9 cellular contexts compared by ENCODE assay signal in genomic region chr16:68083239-68083781, GRCh38. TPM values are rescaled to one million over a fixed set of nuclear protein-coding genes. Genes with fewer than 3 reads are reported as not detected.
DNase-seq lines count a peak whose midpoint lies in the region; ATAC-seq, FAIRE-seq and TF ChIP-seq lines count a peak whose summit lies in the region.
"Had no signal": no experiment of that assay in that cellular context is flagged by ENCODE, and none has a peak within 500 bp of the region (broad histone marks: within the 10 kb centered on the region; RNA-seq: fewer than 3 reads in every experiment).

No MANE protein-coding gene starts in this region.

- no peak for FAIRE-seq in HepG2 (lab: Jason Lieb, UNC)

- H3K4me1 ChIP-seq in HUES48 (ENCODE audit: control insufficient read depth, insufficient read depth, low read length) (peaks cover 6% of the 10 kb centered on the region; the same call in 1 of the 2 replicates), HepG2 (ENCODE audit: insufficient read depth, low read length) (peaks cover 67% of the 10 kb centered on the region)

- CTCF ChIA-PET in HepG2 (lab: Yijun Ruan, JAX; ENCODE audit: low intra/inter-chr PET ratio, low total read pairs), result interaction anchor here (0.7 kb wide), 1 partner anchor 19 kb away, joined by 3 read pairs; no protein-coding TSS in a partner anchor

- H3K9ac ChIP-seq in HUES48 (ENCODE audit: low read depth, low read length) (no peak overlapping the region), HepG2 (ENCODE audit: insufficient read depth, low read depth, low read length) (peak overlapping the region; percentile 99)

- no peak for TF ChIP-seq EP300 in HepG2 (IDR thresholded peaks at IDR 0.05; ENCODE audit: low read depth in 2 of 2, low read length in 2 of 2)
- 0 out of 2 replicates have a peak, but pooled peaks have one; percentile 11 for TF ChIP-seq EP300 in HepG2 (CRISPR knock-in tag; IDR thresholded peaks at IDR 0.05; ENCODE audit: borderline replicate concordance)

- H3K4me2 ChIP-seq in HepG2 (ENCODE audit: low read depth, low read length), result peak overlapping the region; percentile 98

- H2AFZ ChIP-seq in HepG2 (ENCODE audit: low read length), result no peak overlapping the region

- H3K4me1 Mint-ChIP-seq in activated T-helper 17 cell treated with anti-CD3 and anti-CD28 coated beads, Interleukin-2, amount 50 U/mL, for 72 hours, result peaks cover 44% of the 10 kb centered on the region
- H3K4me1 Mint-ChIP-seq in stimulated activated memory B cell treated with anti-CD40 and anti-IgM and Interleukin-4, amounts not matched to agents 10 μg/mL and 1 μg/mL and 100 μg/mL, for 72 hours, result peaks cover 67% of the 10 kb centered on the region

- DNase-seq in HepG2 (ENCODE audit: low spot score), result no peak
- no peak for DNase-seq in pons (ENCODE audit: low spot score)
- no peak for DNase-seq in GM03348 (ENCODE audit: low spot score)
- DNase-seq: occipital lobe, OCI-M1 had no signal

- peaks cover 17% of the 10 kb centered on the region for H4K20me1 ChIP-seq in HepG2 (ENCODE audit: insufficient read depth, low read length)

- TF ChIP-seq POLR2A in HepG2 (IDR thresholded peaks at IDR 0.05; ENCODE audit: insufficient read depth in 1 of 2, low read depth in 2 of 2, low read length in 2 of 2), result no peak

- WGBS in HepG2 (ENCODE audit: low lambda C conversion rate), result 48% methylated on average over 4 of the region's 4 CpGs

- H3K9me3 ChIP-seq in HUES48 (ENCODE audit: control insufficient read depth, insufficient read depth, low read length) (no peaks in the 10 kb centered on the region), HepG2 (ENCODE audit: low read length) (no peaks in the 10 kb centered on the region)

- H3K27ac ChIP-seq in HUES48 (ENCODE audit: low read depth, low read length) (peak overlapping the region; percentile 95), HepG2 (ENCODE audit: extremely low read length, insufficient read depth, low read length) (peak overlapping the region; percentile 99)

- H3K36me3 ChIP-seq in HUES48 (ENCODE audit: control insufficient read depth, insufficient read depth, low read length) (peaks cover 12% of the 10 kb centered on the region), HepG2 (replicated peaks in 1 of 2; ENCODE audit: control insufficient read depth in 1 of 2, insufficient read depth in 2 of 2, low read length in 2 of 2) (peaks cover 0 to 4% of the 10 kb centered on the region in 2 experiments; a peak in 1 of 5 replicates)

- no peak for TF ChIP-seq RAD21 in HepG2 (CRISPR knock-in tag; IDR thresholded peaks at IDR 0.05)

- peak overlapping the region; percentile 89 for H3K4me3 Mint-ChIP-seq in activated T-helper 17 cell treated with anti-CD3 and anti-CD28 coated beads, Interleukin-2, amount 50 U/mL, for 72 hours
- no peak overlapping the region for H3K4me3 Mint-ChIP-seq in stimulated activated memory B cell treated with anti-CD40 and anti-IgM and Interleukin-4, amounts not matched to agents 10 μg/mL and 1 μg/mL and 100 μg/mL, for 72 hours

- H3K27me3 ChIP-seq in HUES48 (ENCODE audit: control insufficient read depth, insufficient read depth, low read length), result no peaks in the 10 kb centered on the region
- no peaks in the 10 kb centered on the region; a peak in 1 of 5 replicates for H3K27me3 ChIP-seq in HepG2 (ENCODE audit: control insufficient read depth in 1 of 2, insufficient read depth in 2 of 2, low read length in 2 of 2)

- peak overlapping the region; percentile 76 for H3K27ac Mint-ChIP-seq in activated T-helper 17 cell treated with anti-CD3 and anti-CD28 coated beads, Interleukin-2, amount 50 U/mL, for 72 hours
- H3K27ac Mint-ChIP-seq in stimulated activated memory B cell treated with anti-CD40 and anti-IgM and Interleukin-4, amounts not matched to agents 10 μg/mL and 1 μg/mL and 100 μg/mL, for 72 hours, result peak overlapping the region; percentile 67

- H3K79me2 ChIP-seq in HepG2 (ENCODE audit: insufficient read depth, low read length), result peaks cover 27% of the 10 kb centered on the region

- H3K9me3 Mint-ChIP-seq in activated T-helper 17 cell treated with anti-CD3 and anti-CD28 coated beads, Interleukin-2, amount 50 U/mL, for 72 hours, result no peaks in the 10 kb centered on the region
- no peaks in the 10 kb centered on the region for H3K9me3 Mint-ChIP-seq in stimulated activated memory B cell treated with anti-CD40 and anti-IgM and Interleukin-4, amounts not matched to agents 10 μg/mL and 1 μg/mL and 100 μg/mL, for 72 hours

- H3K4me3 ChIP-seq in HUES48 (ENCODE audit: low read depth, low read length), result peak overlapping the region; percentile 94
- H3K4me3 ChIP-seq in HepG2 (replicated peaks in 1 of 3; ENCODE audit: insufficient read depth in 1 of 3, low read depth in 2 of 3, low read length in 3 of 3), result peak overlapping the region; percentile 35 to 96 (median 90); a peak in 4 of 6 replicates

- POLR2A ChIA-PET in HepG2 (lab: Yijun Ruan, JAX), result interaction anchor here (0.6 to 4.3 kb wide), 18 partner anchors 8 to 249 kb away, joined by 3 to 100 read pairs (median 12); partner anchors contain the start of genes DDX28, DUS2, ESRP2 and LCAT

- no peak for TF ChIP-seq CTCF in HepG2 (CRISPR knock-in tag; IDR thresholded peaks at IDR 0.05)

- H3K27me3 Mint-ChIP-seq in activated T-helper 17 cell treated with anti-CD3 and anti-CD28 coated beads, Interleukin-2, amount 50 U/mL, for 72 hours, result no peaks in the 10 kb centered on the region
- no peaks in the 10 kb centered on the region for H3K27me3 Mint-ChIP-seq in stimulated activated memory B cell treated with anti-CD40 and anti-IgM and Interleukin-4, amounts not matched to agents 10 μg/mL and 1 μg/mL and 100 μg/mL, for 72 hours

- BruUV-seq in HepG2 (replicated peaks; lab: Mats Ljungman, UMichigan), result no TSS peak

- intact Hi-C loops in HepG2 (cut with micrococcal nuclease; ENCODE audit: unreplicated experiment), result loop anchor here (10.0 kb wide), 1 partner anchor 1059 kb away; the partner anchor contains the start of gene CBFB

- no peak for ATAC-seq in activated T-helper 17 cell treated with anti-CD3 and anti-CD28 coated beads, Interleukin-2, amount 50 U/mL, for 72 hours (replicated peaks)
- ATAC-seq in HepG2 (no peak), HG03039 (IDR thresholded peaks at IDR 0.05; ENCODE audit: unreplicated experiment) (no peak)
- ATAC-seq in stimulated activated memory B cell treated with anti-CD40 and anti-IgM and Interleukin-4, amounts not matched to agents 10 μg/mL and 1 μg/mL and 100 μg/mL, for 72 hours, result no peak

- in situ Hi-C loops in HepG2 (cut with HindIII; ENCODE audit: extremely low pct_ligation_motif_present, low pct_unique_long_range_greater_than_20kb), result loop anchor here (10.0 kb wide), 2 partner anchors 151 to 251 kb away; partner anchors contain the start of gene ESRP2

- peaks cover 12% of the 10 kb centered on the region for H3K36me3 Mint-ChIP-seq in activated T-helper 17 cell treated with anti-CD3 and anti-CD28 coated beads, Interleukin-2, amount 50 U/mL, for 72 hours (ENCODE audit: low read depth)
- peaks cover 5% of the 10 kb centered on the region for H3K36me3 Mint-ChIP-seq in stimulated activated memory B cell treated with anti-CD40 and anti-IgM and Interleukin-4, amounts not matched to agents 10 μg/mL and 1 μg/mL and 100 μg/mL, for 72 hours

TF ChIP-seq in HepG2, 621 proteins besides CTCF, POLR2A, EP300 and RAD21 (continues in another document):
- TF ChIP-seq, protein P1, sequence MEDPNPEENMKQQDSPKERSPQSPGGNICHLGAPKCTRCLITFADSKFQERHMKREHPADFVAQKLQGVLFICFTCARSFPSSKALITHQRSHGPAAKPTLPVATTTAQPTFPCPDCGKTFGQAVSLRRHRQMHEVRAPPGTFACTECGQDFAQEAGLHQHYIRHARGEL (CRISPR knock-in tag; IDR thresholded peaks at IDR 0.05), result no peak
- TF ChIP-seq ZNF512 (CRISPR knock-in tag; IDR thresholded peaks at IDR 0.05) (no peak), PPARG (CRISPR knock-in tag; conservative IDR thresholded peaks at IDR 0.05) (0 out of 2 replicates have a peak, but pooled peaks have one; percentile 24), KDM4B (CRISPR knock-in tag; IDR thresholded peaks at IDR 0.05) (no peak)

RNA-seq across cellular contexts. Expression of gene NFATC3, which starts 1.9 kb away (rescaled TPM):
- total RNA-seq in activated T-helper 17 cell treated with anti-CD3 and anti-CD28 coated beads, Interleukin-2, amount 50 U/mL, for 72 hours, result 10 to 100 TPM; 71.1 to 78.1 TPM
- total RNA-seq in HepG2 (2016; rRNA removed; fragmentation: Illumina TruSeq; extraction: Trizol), result 52.6 and 63.2 TPM in 2 replicates
- 234 and 265 TPM in 2 replicates for total RNA-seq in HepG2 (2016; cell fraction: cytosol; rRNA removed; fragmentation: Illumina TruSeq; extraction: Trizol; ENCODE audit: low read depth)
- total RNA-seq in HepG2 (2016; cell fraction: insoluble cytoplasmic fraction; rRNA removed; fragmentation: Illumina TruSeq; extraction: Trizol), result 54.0 and 61.4 TPM in 2 replicates
- total RNA-seq in HepG2 (2016; cell fraction: membrane; rRNA removed; fragmentation: Illumina TruSeq; extraction: Trizol), result 183 and 209 TPM in 2 replicates
- total RNA-seq in HepG2 (2016; cell fraction: nucleus; rRNA removed; fragmentation: Illumina TruSeq; extraction: Trizol), result 42.9 and 44.2 TPM in 2 replicates
- polyA plus RNA-seq in HepG2 (2011; rRNA removed), result 52.7 and 62.7 TPM in 2 replicates
- 38.3 and 51.2 TPM in 2 replicates for polyA plus RNA-seq in HepG2 (2011; cell fraction: cytosol; rRNA removed)
- polyA plus RNA-seq in HepG2 (2011; cell fraction: nucleus; rRNA removed), result 32.5 and 33.2 TPM in 2 replicates
- polyA plus RNA-seq in HepG2 (2012), result 30.6 and 32.4 TPM in 2 replicates
- 2.5 and 2.8 TPM in 2 replicates for polyA plus RNA-seq in HepG2 (2016; cell fraction: cytosol; fragmentation: Illumina TruSeq; extraction: Trizol; ENCODE audit: low read depth)
- 63.1 and 64.9 TPM in 2 replicates for polyA plus RNA-seq in HepG2 (2016; cell fraction: insoluble cytoplasmic fraction; fragmentation: Illumina TruSeq; extraction: Trizol; ENCODE audit: low read depth)
- 17.1 and 17.3 TPM in 2 replicates for polyA plus RNA-seq in HepG2 (2016; cell fraction: membrane; fragmentation: Illumina TruSeq; extraction: Trizol; ENCODE audit: low read depth)
- 38.6 and 39.5 TPM in 2 replicates for polyA plus RNA-seq in HepG2 (2016; cell fraction: nucleus; fragmentation: Illumina TruSeq; extraction: Trizol; ENCODE audit: insufficient read depth, low read depth)
- polyA minus RNA-seq in HepG2 (2011; rRNA and poly(A)+ RNA removed; ENCODE audit: low replicate concordance), result 81.5 and 261 TPM in 2 replicates
- polyA minus RNA-seq in HepG2 (2011; cell fraction: cytosol; rRNA and poly(A)+ RNA removed), result 107 and 129 TPM in 2 replicates
- polyA minus RNA-seq in HepG2 (2011; cell fraction: nucleus; rRNA and poly(A)+ RNA removed), result 109 and 138 TPM in 2 replicates
